Comparison of ENCODE assay signal across 16 cellular contexts in genomic region chr11:109547356-109548027, GRCh38.
DNase-seq lines count a peak whose midpoint lies in the region; ATAC-seq and TF ChIP-seq lines count a peak whose summit lies in the region.
"Had no signal": no experiment of that assay in that cellular context is flagged by ENCODE, and none has a peak within 500 bp of the region (broad histone marks: within the 10 kb centered on the region; RNA-seq: fewer than 3 reads in every experiment).

No MANE protein-coding gene starts in this region.

- H3K27ac ChIP-seq in breast epithelium (no peak overlapping the region), vagina (no peak overlapping the region)
- H3K27ac ChIP-seq: 22Rv1, hepatocyte, prostate gland, stomach had no signal

- H3K4me3 ChIP-seq in breast epithelium (no peak overlapping the region), adipocyte (ENCODE audit: low read length) (peak overlapping the region; percentile 3), vagina (no peak overlapping the region)
- H3K4me3 ChIP-seq: hepatocyte, prostate gland, stomach had no signal

- no peak for TF ChIP-seq CTCF in MCF 10A (IDR thresholded peaks at IDR 0.05; ENCODE audit: unreplicated experiment)
- no peak for TF ChIP-seq CTCF in breast epithelium (IDR thresholded peaks at IDR 0.05)
- no peak for TF ChIP-seq CTCF in vagina (IDR thresholded peaks at IDR 0.05)

- TF ChIP-seq POLR2A in breast epithelium (IDR thresholded peaks at IDR 0.05) (no peak), vagina (IDR thresholded peaks at IDR 0.05) (no peak), erythroblast (IDR thresholded peaks at IDR 0.05; ENCODE audit: low read length) (no peak)

- intact Hi-C loops in MCF 10A (cut with micrococcal nuclease): no loop called here
- intact Hi-C loops in breast epithelium (cut with DNase I; ENCODE audit: low total_unique reads): no loop called here
- intact Hi-C loops in vagina (cut with DNase I): no loop called here
- intact Hi-C loops in activated CD4-positive, alpha-beta T cell treated with anti-CD3 and anti-CD28 coated beads for 36 hours (cut with DNase I, micrococcal nuclease): no loop called here

- POLR2A ChIA-PET in MCF 10A (lab: Yijun Ruan, JAX): interaction anchor here (0.5 to 1.1 kb wide), 6 partner anchors 19 to 1389 kb away, joined by 3 to 5 read pairs (median 3); no protein-coding TSS in a partner anchor
- POLR2A ChIA-PET in activated CD4-positive, alpha-beta T cell treated with anti-CD3 and anti-CD28 coated beads for 36 hours (lab: Charles Lee): no interaction called here

- H3K4me1 ChIP-seq in breast epithelium: no peaks in the 10 kb centered on the region
- peaks cover 16% of the 10 kb centered on the region for H3K4me1 ChIP-seq in adipocyte (ENCODE audit: control insufficient read depth, insufficient read depth, low read length)
- no peaks in the 10 kb centered on the region for H3K4me1 ChIP-seq in vagina
- H3K4me1 ChIP-seq: prostate gland, stomach had no signal

- H3K4me3 Mint-ChIP-seq in MCF 10A (ENCODE audit: unreplicated experiment): no peak overlapping the region
- H3K4me3 Mint-ChIP-seq in activated CD4-positive, alpha-beta T cell treated with anti-CD3 and anti-CD28 coated beads for 36 hours: no peak overlapping the region

- no peak for ATAC-seq in activated CD4-positive, alpha-beta T cell treated with anti-CD3 and anti-CD28 coated beads for 36 hours

- H3K9me3 Mint-ChIP-seq in MCF 10A (ENCODE audit: unreplicated experiment): no peaks in the 10 kb centered on the region
- peaks cover 3% of the 10 kb centered on the region for H3K9me3 Mint-ChIP-seq in activated CD4-positive, alpha-beta T cell treated with anti-CD3 and anti-CD28 coated beads for 36 hours (ENCODE audit: low read depth)

- H3K36me3 ChIP-seq in breast epithelium (no peaks in the 10 kb centered on the region), adipocyte (ENCODE audit: control insufficient read depth, insufficient read depth, low read length, severe bottlenecking) (no peaks in the 10 kb centered on the region), vagina (no peaks in the 10 kb centered on the region)
- H3K36me3 ChIP-seq: prostate gland, stomach had no signal

- no peaks in the 10 kb centered on the region for H3K36me3 Mint-ChIP-seq in MCF 10A (ENCODE audit: insufficient read depth, unreplicated experiment)
- H3K36me3 Mint-ChIP-seq in activated CD4-positive, alpha-beta T cell treated with anti-CD3 and anti-CD28 coated beads for 36 hours (ENCODE audit: low read depth): no peaks in the 10 kb centered on the region

- BruUV-seq in MCF 10A (replicated peaks; lab: Mats Ljungman, UMichigan): no TSS peak

- H3K9ac ChIP-seq in adipocyte (ENCODE audit: low read length): peak overlapping the region; percentile 21

- CTCF ChIA-PET in MCF 10A (lab: Yijun Ruan, JAX): interaction anchor here (0.5 to 1.0 kb wide), 2 partner anchors 132 to 148 kb away, joined by 3 read pairs; no protein-coding TSS in a partner anchor
- CTCF ChIA-PET in activated CD4-positive, alpha-beta T cell treated with anti-CD3 and anti-CD28 coated beads for 36 hours (lab: Charles Lee): interaction anchor here (0.6 kb wide), 1 partner anchor 417 kb away, joined by 3 read pairs; no protein-coding TSS in a partner anchor

- H3K27me3 Mint-ChIP-seq in MCF 10A (ENCODE audit: insufficient read depth, unreplicated experiment): no peaks in the 10 kb centered on the region
- H3K27me3 Mint-ChIP-seq in activated CD4-positive, alpha-beta T cell treated with anti-CD3 and anti-CD28 coated beads for 36 hours: no peaks in the 10 kb centered on the region

- H3K9me3 ChIP-seq in breast epithelium (no peaks in the 10 kb centered on the region), adipocyte (ENCODE audit: control insufficient read depth, low read length) (no peaks in the 10 kb centered on the region), vagina (no peaks in the 10 kb centered on the region)
- H3K9me3 ChIP-seq: prostate gland had no signal

- DNase-seq in MCF 10A (ENCODE audit: unreplicated experiment) (peak; percentile 45), breast epithelium (ENCODE audit: low spot score in 2 of 2) (no peak), adipocyte (ENCODE audit: low read depth) (peak; percentile 56), glomerular visceral epithelial cell (ENCODE audit: extremely low spot score) (peak; percentile 78), DMS153 treated with DMSO at 0.1 percent for 48 hours (lab: John Stamatoyannopoulos, UW; ENCODE audit: unreplicated experiment) (no peak), vagina (ENCODE audit: extremely low spot score in 2 of 2) (no peak), erythroblast (lab: John Stamatoyannopoulos, UW) (no peak)
- DNase-seq in activated CD4-positive, alpha-beta T cell treated with anti-CD3 and anti-CD28 coated beads for 36 hours: no peak
- DNase-seq: activated CD4-positive, alpha-beta T cell treated with anti-CD3 and anti-CD28 coated beads for 4 hours; activated gamma-delta T cell treated with Interleukin-2 at 50 U/mL for 16 hours; NCI-H1092 treated with DMSO at 0.1 percent for 48 hours; stimulated activated CD4-positive, alpha-beta T cell treated with anti-CD3 and anti-CD28 coated beads, Interleukin-4, amount 100 ng/mL, for 24 hours; stomach had no signal

- H3K27me3 ChIP-seq in breast epithelium (no peaks in the 10 kb centered on the region), adipocyte (replicated peaks; ENCODE audit: control insufficient read depth, insufficient read depth, low read length) (no peaks in the 10 kb centered on the region), vagina (no peaks in the 10 kb centered on the region)
- H3K27me3 ChIP-seq: hepatocyte, stomach had no signal

- peaks cover 18% of the 10 kb centered on the region for H3K4me1 Mint-ChIP-seq in MCF 10A (ENCODE audit: insufficient read depth, unreplicated experiment)
- no peaks in the 10 kb centered on the region for H3K4me1 Mint-ChIP-seq in activated CD4-positive, alpha-beta T cell treated with anti-CD3 and anti-CD28 coated beads for 36 hours

- peak overlapping the region; percentile 6 for H3K27ac Mint-ChIP-seq in MCF 10A (ENCODE audit: low read depth, unreplicated experiment)
- H3K27ac Mint-ChIP-seq in activated CD4-positive, alpha-beta T cell treated with anti-CD3 and anti-CD28 coated beads for 36 hours: no peak overlapping the region

Comparison
In these comparisons a context has a peak if more than half of its experiments do, and no peak if none do; other contexts are left out.
1. DNase-seq: peak in MCF 10A (single experiment), adipocyte (single experiment) and glomerular visceral epithelial cell (single experiment); none in breast epithelium (0 of 2), DMS153 treated with DMSO at 0.1 percent for 48 hours (single experiment), vagina (0 of 2), activated CD4-positive, alpha-beta T cell treated with anti-CD3 and anti-CD28 coated beads for 36 hours (single experiment) and erythroblast (0 of 2).